1 cellular context compared by ENCODE assay signal in genomic region chr1:155134858-155135415, GRCh38.
A peak's percentile ranks its signal among the peaks of the same experiment; 100 is the strongest.
TF ChIP-seq lines count a peak whose summit lies in the region.

No MANE protein-coding gene starts in this region.

TF ChIP-seq in A549, 52 proteins besides CTCF, POLR2A, EP300 and RAD21 (continued from another document):
- TF ChIP-seq GATA3 (IDR thresholded peaks at IDR 0.05; ENCODE audit: borderline replicate concordance) (peak; percentile 21; the same call in 1 of the 2 replicates), TP53 (CRISPR knock-in tag; IDR thresholded peaks at IDR 0.05) (no peak), RFX5 (IDR thresholded peaks at IDR 0.05) (no peak), SREBF2 (IDR thresholded peaks at IDR 0.05) (no peak), MAX (IDR thresholded peaks at IDR 0.05) (peak; percentile 70), KDM5A (IDR thresholded peaks at IDR 0.05) (no peak), FOXS1 (CRISPR knock-in tag; IDR thresholded peaks at IDR 0.05) (no peak), ESRRA (IDR thresholded peaks at IDR 0.05; ENCODE audit: borderline replicate concordance, low read length) (no peak), EHF (CRISPR knock-in tag; IDR thresholded peaks at IDR 0.05) (no peak), NFE2L2 (conservative IDR thresholded peaks at IDR 0.05; ENCODE audit: low read length) (no peak), MAFK (IDR thresholded peaks at IDR 0.05; ENCODE audit: partially characterized antibody) (peak; percentile 39), RCOR1 (IDR thresholded peaks at IDR 0.05; ENCODE audit: low read depth, low read length) (no peak), CBX2 (IDR thresholded peaks at IDR 0.05; ENCODE audit: borderline replicate concordance, low read depth) (no peak), KDM1A (IDR thresholded peaks at IDR 0.05; ENCODE audit: low read depth) (no peak), RNF2 (IDR thresholded peaks at IDR 0.05; ENCODE audit: borderline replicate concordance, low read depth) (no peak), TFCP2L1 (CRISPR knock-in tag; IDR thresholded peaks at IDR 0.05) (no peak)
